1 cellular context compared by ENCODE assay signal in genomic region chr1:28371011-28371378, GRCh38.
TF ChIP-seq lines count a peak whose summit lies in the region.

No MANE protein-coding gene starts in this region.

TF ChIP-seq in HCT116, 20 proteins besides CTCF, POLR2A, EP300 and RAD21 (continued from another document):
- TF ChIP-seq REST (IDR thresholded peaks at IDR 0.05; ENCODE audit: low read depth), result no peak
